Comparison of ENCODE assay signal across 25 cellular contexts in the genomic region with DNA sequence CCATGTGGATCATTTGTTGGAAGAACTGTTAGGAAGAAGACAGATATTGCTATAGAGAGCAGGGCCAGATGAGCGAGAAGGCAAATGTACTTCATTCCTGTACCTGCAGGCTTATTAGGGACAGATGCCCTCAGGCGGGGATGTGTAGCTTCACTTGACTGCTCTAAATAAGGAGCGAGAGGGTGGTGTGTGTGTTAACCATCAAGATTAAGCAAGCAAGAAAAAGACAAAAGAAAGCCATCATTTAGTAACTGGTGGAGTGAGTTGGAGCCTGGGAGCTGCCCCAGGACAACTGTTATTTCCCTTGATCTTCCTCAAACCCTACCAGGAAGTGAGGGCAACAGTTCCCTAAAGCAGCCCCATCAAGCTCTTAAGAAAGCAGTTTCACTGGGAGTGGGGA. TPM values are rescaled to one million over a fixed set of nuclear protein-coding genes. Genes with fewer than 3 reads are reported as not detected.
DNase-seq lines count a peak whose midpoint lies in the region; ATAC-seq and TF ChIP-seq lines count a peak whose summit lies in the region.
"Had no signal": no experiment of that assay in that cellular context is flagged by ENCODE, and none has a peak within 500 bp of the region (broad histone marks: within the 10 kb centered on the region; RNA-seq: fewer than 3 reads in every experiment).

No MANE protein-coding gene starts in this region.

- H3K4me1 ChIP-seq in BE2C (no peaks in the 10 kb centered on the region), SJCRH30 (no peaks in the 10 kb centered on the region), left ventricle myocardium inferior (no peaks in the 10 kb centered on the region), left lung (peaks cover 6 to 10% of the 10 kb centered on the region in 2 donors)

- intact Hi-C loops in left ventricle myocardium inferior (cut with micrococcal nuclease) (no loop called here), left lung (cut with DNase I) (no loop called here)

- peaks cover 11% of the 10 kb centered on the region for H3K4me1 Mint-ChIP-seq in memory B cell
- H3K4me1 Mint-ChIP-seq: activated B cell treated with CpG ODN at 0.5 μM for 24 hours; activated CD4-positive, alpha-beta memory T cell treated with anti-CD3 and anti-CD28 coated beads, Interleukin-2, amount 10 ng/mL, durations not matched to agents 7 days and 5 days; naive thymus-derived CD4-positive, alpha-beta T cell had no signal

- H3K4me3 Mint-ChIP-seq in memory B cell: no peak overlapping the region
- H3K4me3 Mint-ChIP-seq: activated B cell treated with CpG ODN at 0.5 μM for 24 hours; activated CD4-positive, alpha-beta memory T cell treated with anti-CD3 and anti-CD28 coated beads, Interleukin-2, amount 10 ng/mL, durations not matched to agents 7 days and 5 days; CD14-positive monocyte; naive thymus-derived CD4-positive, alpha-beta T cell; stimulated activated memory B cell treated with anti-CD40 and anti-IgM and Interleukin-4, amounts not matched to agents 10 μg/mL and 1 μg/mL and 100 μg/mL, for 72 hours had no signal

- ATAC-seq in memory B cell (ENCODE audit: low read depth) (no peak), left lung (no peak)
- ATAC-seq: naive thymus-derived CD4-positive, alpha-beta T cell; stimulated activated memory B cell treated with anti-CD40 and anti-IgM and Interleukin-4, amounts not matched to agents 10 μg/mL and 1 μg/mL and 100 μg/mL, for 72 hours had no signal

- peaks cover 4% of the 10 kb centered on the region for H3K9me3 Mint-ChIP-seq in memory B cell
- H3K9me3 Mint-ChIP-seq: activated B cell treated with CpG ODN at 0.5 μM for 24 hours; activated CD4-positive, alpha-beta memory T cell treated with anti-CD3 and anti-CD28 coated beads, Interleukin-2, amount 10 ng/mL, durations not matched to agents 7 days and 5 days had no signal

- no peak for TF ChIP-seq CTCF in BE2C (IDR thresholded peaks at IDR 0.05; ENCODE audit: low read depth, low read length)
- TF ChIP-seq CTCF in VCaP (conservative IDR thresholded peaks at IDR 0.05): no peak
- no peak for TF ChIP-seq CTCF in left ventricle myocardium inferior (IDR thresholded peaks at IDR 0.05; ENCODE audit: borderline replicate concordance)
- no peak for TF ChIP-seq CTCF in left lung (IDR thresholded peaks at IDR 0.05)

- H3K36me3 Mint-ChIP-seq in memory B cell: peaks cover 5% of the 10 kb centered on the region
- H3K36me3 Mint-ChIP-seq: CD14-positive monocyte; naive thymus-derived CD4-positive, alpha-beta T cell; stimulated activated memory B cell treated with anti-CD40 and anti-IgM and Interleukin-4, amounts not matched to agents 10 μg/mL and 1 μg/mL and 100 μg/mL, for 72 hours had no signal

- peak; percentile 27 for DNase-seq in BE2C
- peak; percentile 22 to 23 for DNase-seq in Kasumi-1 (lab: John Stamatoyannopoulos, UW)
- no peak for DNase-seq in memory B cell (ENCODE audit: low spot score in 2 of 2)
- no peak for DNase-seq in mesenteric fat pad (ENCODE audit: low spot score)
- DNase-seq in SJCRH30: no peak
- no peak for DNase-seq in left ventricle myocardium inferior
- DNase-seq in left lung: no peak
- DNase-seq: ACHN; activated B cell treated with CpG ODN at 0.5 μM for 24 hours; activated CD4-positive, alpha-beta memory T cell treated with anti-CD3 and anti-CD28 coated beads, Interleukin-2, amount 10 ng/mL, durations not matched to agents 7 days and 5 days; activated gamma-delta T cell; activated T-cell treated with anti-CD3 and anti-CD28 coated beads for 4 hours; DMS79 treated with DMSO at 0.1 percent for 48 hours; H7; Karpas-422; naive thymus-derived CD4-positive, alpha-beta T cell; NCI-H1092; NCI-H774; ovary; SHP77 treated with DMSO at 0.1 percent for 48 hours; T-helper 2 cell had no signal

- no peaks in the 10 kb centered on the region for H3K9me3 ChIP-seq in BE2C
- no peaks in the 10 kb centered on the region for H3K9me3 ChIP-seq in SJCRH30 (replicated peaks)
- H3K9me3 ChIP-seq in left ventricle myocardium inferior (replicated peaks): no peaks in the 10 kb centered on the region
- H3K9me3 ChIP-seq in left lung: no peaks in the 10 kb centered on the region
- H3K9me3 ChIP-seq: ovary had no signal

- H3K27ac ChIP-seq in VCaP (peak overlapping the region; percentile 63), SJCRH30 (no peak overlapping the region), left ventricle myocardium inferior (replicated peaks) (no peak overlapping the region), left lung (no peak overlapping the region)
- H3K27ac ChIP-seq: cardiac muscle cell, ovary had no signal

- H3K27me3 Mint-ChIP-seq in memory B cell: no peaks in the 10 kb centered on the region
- H3K27me3 Mint-ChIP-seq: activated B cell treated with CpG ODN at 0.5 μM for 24 hours; stimulated activated memory B cell treated with anti-CD40 and anti-IgM and Interleukin-4, amounts not matched to agents 10 μg/mL and 1 μg/mL and 100 μg/mL, for 72 hours had no signal

- no peak overlapping the region for H3K4me3 ChIP-seq in BE2C (ENCODE audit: low read depth, low read length)
- no peak overlapping the region for H3K4me3 ChIP-seq in SJCRH30
- no peak overlapping the region for H3K4me3 ChIP-seq in left ventricle myocardium inferior
- no peak overlapping the region for H3K4me3 ChIP-seq in left lung
- H3K4me3 ChIP-seq: cardiac muscle cell, ovary had no signal

- H3K36me3 ChIP-seq in BE2C: no peaks in the 10 kb centered on the region
- H3K36me3 ChIP-seq in SJCRH30: no peaks in the 10 kb centered on the region
- H3K36me3 ChIP-seq in left ventricle myocardium inferior: no peaks in the 10 kb centered on the region
- no peaks in the 10 kb centered on the region for H3K36me3 ChIP-seq in left lung
- H3K36me3 ChIP-seq: cardiac muscle cell, ovary had no signal

- H3K27me3 ChIP-seq in BE2C (no peaks in the 10 kb centered on the region), SJCRH30 (no peaks in the 10 kb centered on the region), left ventricle myocardium inferior (ENCODE audit: low read depth) (peaks cover 5% of the 10 kb centered on the region), left lung (no peaks in the 10 kb centered on the region)
- H3K27me3 ChIP-seq: cardiac muscle cell, ovary had no signal

- peak overlapping the region; percentile 35 for H3K27ac Mint-ChIP-seq in memory B cell
- H3K27ac Mint-ChIP-seq: activated B cell treated with CpG ODN at 0.5 μM for 24 hours; activated CD4-positive, alpha-beta memory T cell treated with anti-CD3 and anti-CD28 coated beads, Interleukin-2, amount 10 ng/mL, durations not matched to agents 7 days and 5 days; naive thymus-derived CD4-positive, alpha-beta T cell; stimulated activated memory B cell treated with anti-CD40 and anti-IgM and Interleukin-4, amounts not matched to agents 10 μg/mL and 1 μg/mL and 100 μg/mL, for 72 hours had no signal

RNA-seq across cellular contexts. Expression of gene NEDD4L, which starts 36.5 kb away (rescaled TPM):
- polyA plus RNA-seq in BE2C (2012; ENCODE audit: insufficient read depth, insufficient read length, low read depth): 7.0 TPM
- total RNA-seq in mesenteric fat pad: 43.7 TPM
- 26.0 and 29.3 TPM in 2 replicates for total RNA-seq in SJCRH30 (2014; rRNA removed; shearing (Covaris generic))
- 45.8 TPM for total RNA-seq in left ventricle myocardium inferior
- total RNA-seq in left lung: 100 to 1,000 TPM; 109 to 159 TPM

Comparison
In these comparisons a context has a peak if more than half of its experiments do, and no peak if none do; other contexts are left out.
1. DNase-seq: peak in BE2C (single experiment) and Kasumi-1 (2 of 2); none in memory B cell (0 of 2), mesenteric fat pad (single experiment), SJCRH30 (0 of 2), left ventricle myocardium inferior (single experiment) and left lung (0 of 2).